In genomic region chr14:88553886-88554457, GRCh38 we compare ENCODE assay signal across 8 cellular contexts.
DNase-seq lines count a peak whose midpoint lies in the region; ATAC-seq lines count a peak whose summit lies in the region.

No MANE protein-coding gene starts in this region.

- no peaks in the 10 kb centered on the region for H3K27me3 ChIP-seq in adipocyte (replicated peaks; ENCODE audit: control insufficient read depth, insufficient read depth, low read length)

- H3K9ac ChIP-seq in adipocyte (ENCODE audit: low read length) = peak overlapping the region; percentile 90

- no peaks in the 10 kb centered on the region for H3K9me3 ChIP-seq in adipocyte (ENCODE audit: control insufficient read depth, low read length)

- peak overlapping the region; percentile 86 for H3K4me3 ChIP-seq in adipocyte (ENCODE audit: low read length)

- peaks cover 70% of the 10 kb centered on the region for H3K27me3 Mint-ChIP-seq in activated T-cell treated with anti-CD3 and anti-CD28 coated beads, Interleukin-2, amount 50 U/mL, for 24 hours
- H3K27me3 Mint-ChIP-seq in stimulated activated naive CD8-positive, alpha-beta T cell treated with anti-CD3 and anti-CD28 coated beads, Interleukin-15, amount 100 ng/mL, for 72 hours = peaks cover 56% of the 10 kb centered on the region

- H3K4me3 Mint-ChIP-seq in activated T-cell treated with anti-CD3 and anti-CD28 coated beads, Interleukin-2, amount 50 U/mL, for 24 hours = peak overlapping the region; percentile 72
- peak overlapping the region; percentile 50 to 81 for H3K4me3 Mint-ChIP-seq in stimulated activated naive CD8-positive, alpha-beta T cell treated with anti-CD3 and anti-CD28 coated beads, Interleukin-15, amount 100 ng/mL, for 72 hours

- peaks cover 39% of the 10 kb centered on the region for H3K4me1 Mint-ChIP-seq in activated T-cell treated with anti-CD3 and anti-CD28 coated beads, Interleukin-2, amount 50 U/mL, for 24 hours (ENCODE audit: low read depth)
- peaks cover 34% of the 10 kb centered on the region for H3K4me1 Mint-ChIP-seq in stimulated activated naive CD8-positive, alpha-beta T cell treated with anti-CD3 and anti-CD28 coated beads, Interleukin-15, amount 100 ng/mL, for 72 hours

- peaks cover 28% of the 10 kb centered on the region for H3K4me1 ChIP-seq in adipocyte (ENCODE audit: control insufficient read depth, insufficient read depth, low read length)

- peaks cover 4% of the 10 kb centered on the region for H3K36me3 ChIP-seq in adipocyte (ENCODE audit: control insufficient read depth, insufficient read depth, low read length, severe bottlenecking)

- H3K36me3 Mint-ChIP-seq in activated T-cell treated with anti-CD3 and anti-CD28 coated beads, Interleukin-2, amount 50 U/mL, for 24 hours (ENCODE audit: low read depth) = no peaks in the 10 kb centered on the region

- no peak overlapping the region for H3K27ac Mint-ChIP-seq in activated T-cell treated with anti-CD3 and anti-CD28 coated beads, Interleukin-2, amount 50 U/mL, for 24 hours
- no peak overlapping the region for H3K27ac Mint-ChIP-seq in stimulated activated naive CD8-positive, alpha-beta T cell treated with anti-CD3 and anti-CD28 coated beads, Interleukin-15, amount 100 ng/mL, for 72 hours

- no peaks in the 10 kb centered on the region for H3K9me3 Mint-ChIP-seq in activated T-cell treated with anti-CD3 and anti-CD28 coated beads, Interleukin-2, amount 50 U/mL, for 24 hours
- no peaks in the 10 kb centered on the region for H3K9me3 Mint-ChIP-seq in stimulated activated naive CD8-positive, alpha-beta T cell treated with anti-CD3 and anti-CD28 coated beads, Interleukin-15, amount 100 ng/mL, for 72 hours

- ATAC-seq in stimulated activated naive CD8-positive, alpha-beta T cell treated with anti-CD3 and anti-CD28 coated beads, Interleukin-15, amount 100 ng/mL, for 72 hours = no peak
- no peak for ATAC-seq in HG03196 (IDR thresholded peaks at IDR 0.05; ENCODE audit: unreplicated experiment)

- DNase-seq in activated T-cell treated with anti-CD3 and anti-CD28 coated beads, Interleukin-2, amount 50 U/mL, for 24 hours = no peak
- DNase-seq in activated T-cell treated with anti-CD3 and anti-CD28 coated beads for 4 hours = no peak
- peak; percentile 53 for DNase-seq in adipocyte (ENCODE audit: low read depth)
- peak; percentile 27 for DNase-seq in iris pigment epithelial cell (ENCODE audit: low read depth)
- no peak for DNase-seq in stimulated activated naive CD8-positive, alpha-beta T cell treated with anti-CD3 and anti-CD28 coated beads, Interleukin-15, amount 100 ng/mL, for 72 hours
- no peak for DNase-seq in GDM1 (lab: John Stamatoyannopoulos, UW)
- no peak for DNase-seq in AG20443 (ENCODE audit: low spot score)

Comparison
In these comparisons a context has a peak if more than half of its experiments do, and no peak if none do; other contexts are left out.
1. DNase-seq: peak in adipocyte (single experiment) and iris pigment epithelial cell (single experiment); none in activated T-cell treated with anti-CD3 and anti-CD28 coated beads, Interleukin-2, amount 50 U/mL, for 24 hours (single experiment), activated T-cell treated with anti-CD3 and anti-CD28 coated beads for 4 hours (single experiment), stimulated activated naive CD8-positive, alpha-beta T cell treated with anti-CD3 and anti-CD28 coated beads, Interleukin-15, amount 100 ng/mL, for 72 hours (0 of 2), GDM1 (single experiment) and AG20443 (single experiment).